In genomic region chr16:70523621-70524405, GRCh38 we compare ENCODE assay signal across 1 cellular context.
TF ChIP-seq lines count a peak whose summit lies in the region.

TSS of gene SF3B3 (plus strand) at chr16:70523816. CDS start at chr16:70526657, 2,841 bp downstream.

TF ChIP-seq in HepG2, 621 proteins besides CTCF, POLR2A, EP300 and RAD21 (continued from another document and continues in another):
- TF ChIP-seq, protein P1, sequence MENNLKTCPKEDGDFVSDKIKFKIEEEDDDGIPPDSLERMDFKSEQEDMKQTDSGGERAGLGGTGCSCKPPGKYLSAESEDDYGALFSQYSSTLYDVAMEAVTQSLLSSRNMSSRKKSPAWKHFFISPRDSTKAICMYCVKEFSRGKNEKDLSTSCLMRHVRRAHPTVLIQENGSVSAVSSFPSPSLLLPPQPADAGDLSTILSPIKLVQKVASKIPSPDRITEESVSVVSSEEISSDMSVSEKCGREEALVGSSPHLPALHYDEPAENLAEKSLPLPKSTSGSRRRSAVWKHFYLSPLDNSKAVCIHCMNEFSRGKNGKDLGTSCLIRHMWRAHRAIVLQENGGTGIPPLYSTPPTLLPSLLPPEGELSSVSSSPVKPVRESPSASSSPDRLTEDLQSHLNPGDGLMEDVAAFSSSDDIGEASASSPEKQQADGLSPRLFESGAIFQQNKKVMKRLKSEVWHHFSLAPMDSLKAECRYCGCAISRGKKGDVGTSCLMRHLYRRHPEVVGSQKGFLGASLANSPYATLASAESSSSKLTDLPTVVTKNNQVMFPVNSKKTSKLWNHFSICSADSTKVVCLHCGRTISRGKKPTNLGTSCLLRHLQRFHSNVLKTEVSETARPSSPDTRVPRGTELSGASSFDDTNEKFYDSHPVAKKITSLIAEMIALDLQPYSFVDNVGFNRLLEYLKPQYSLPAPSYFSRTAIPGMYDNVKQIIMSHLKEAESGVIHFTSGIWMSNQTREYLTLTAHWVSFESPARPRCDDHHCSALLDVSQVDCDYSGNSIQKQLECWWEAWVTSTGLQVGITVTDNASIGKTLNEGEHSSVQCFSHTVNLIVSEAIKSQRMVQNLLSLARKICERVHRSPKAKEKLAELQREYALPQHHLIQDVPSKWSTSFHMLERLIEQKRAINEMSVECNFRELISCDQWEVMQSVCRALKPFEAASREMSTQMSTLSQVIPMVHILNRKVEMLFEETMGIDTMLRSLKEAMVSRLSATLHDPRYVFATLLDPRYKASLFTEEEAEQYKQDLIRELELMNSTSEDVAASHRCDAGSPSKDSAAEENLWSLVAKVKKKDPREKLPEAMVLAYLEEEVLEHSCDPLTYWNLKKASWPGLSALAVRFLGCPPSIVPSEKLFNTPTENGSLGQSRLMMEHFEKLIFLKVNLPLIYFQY (CRISPR knock-in tag; IDR thresholded peaks at IDR 0.05; ENCODE audit: borderline replicate concordance): no peak; the same call in 1 of the 2 replicates
- TF ChIP-seq ZNF142 (CRISPR knock-in tag; IDR thresholded peaks at IDR 0.05) (0 out of 2 replicates have a peak, but pooled peaks have one; percentile 8), PHF5A (CRISPR knock-in tag; IDR thresholded peaks at IDR 0.05; ENCODE audit: low read depth, unreplicated experiment) (peak; percentile 20), SMYD3 (CRISPR knock-in tag; IDR thresholded peaks at IDR 0.05) (peak; percentile 56; the same call in 1 of the 2 replicates), HNF1A (IDR thresholded peaks at IDR 0.05; ENCODE audit: low read depth) (no peak), HNF1A (CRISPR knock-in tag; IDR thresholded peaks at IDR 0.05; ENCODE audit: borderline replicate concordance) (peak; percentile 36; the same call in 1 of the 2 replicates), ZMYM2 (CRISPR knock-in tag; IDR thresholded peaks at IDR 0.05) (0 out of 2 replicates have a peak, but pooled peaks have one; percentile 5), ZBTB3 (CRISPR knock-in tag; IDR thresholded peaks at IDR 0.05; ENCODE audit: borderline replicate concordance, low read depth) (no peak; the same call in 1 of the 2 replicates), PRDM10 (CRISPR knock-in tag; IDR thresholded peaks at IDR 0.05; ENCODE audit: low read depth) (no peak), THYN1 (CRISPR knock-in tag; IDR thresholded peaks at IDR 0.05; ENCODE audit: borderline replicate concordance, low read depth) (no peak), ZFX (CRISPR knock-in tag; IDR thresholded peaks at IDR 0.05; ENCODE audit: low read depth) (peak; percentile 99)
- TF ChIP-seq, protein P2, sequence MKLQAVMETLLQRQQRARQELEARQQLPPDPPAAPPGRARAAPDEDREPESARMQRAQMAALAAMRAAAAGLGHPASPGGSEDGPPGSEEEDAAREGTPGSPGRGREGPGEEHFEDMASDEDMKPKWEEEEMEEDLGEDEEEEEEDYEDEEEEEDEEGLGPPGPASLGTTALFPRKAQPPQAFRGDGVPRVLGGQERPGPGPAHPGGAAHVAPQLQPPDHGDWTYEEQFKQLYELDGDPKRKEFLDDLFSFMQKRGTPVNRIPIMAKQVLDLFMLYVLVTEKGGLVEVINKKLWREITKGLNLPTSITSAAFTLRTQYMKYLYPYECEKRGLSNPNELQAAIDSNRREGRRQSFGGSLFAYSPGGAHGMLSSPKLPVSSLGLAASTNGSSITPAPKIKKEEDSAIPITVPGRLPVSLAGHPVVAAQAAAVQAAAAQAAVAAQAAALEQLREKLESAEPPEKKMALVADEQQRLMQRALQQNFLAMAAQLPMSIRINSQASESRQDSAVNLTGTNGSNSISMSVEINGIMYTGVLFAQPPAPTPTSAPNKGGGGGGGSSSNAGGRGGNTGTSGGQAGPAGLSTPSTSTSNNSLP (IDR thresholded peaks at IDR 0.05; ENCODE audit: low read depth, low read length): 0 out of 2 replicates have a peak, but pooled peaks have one; percentile 13
- TF ChIP-seq, protein P3, sequence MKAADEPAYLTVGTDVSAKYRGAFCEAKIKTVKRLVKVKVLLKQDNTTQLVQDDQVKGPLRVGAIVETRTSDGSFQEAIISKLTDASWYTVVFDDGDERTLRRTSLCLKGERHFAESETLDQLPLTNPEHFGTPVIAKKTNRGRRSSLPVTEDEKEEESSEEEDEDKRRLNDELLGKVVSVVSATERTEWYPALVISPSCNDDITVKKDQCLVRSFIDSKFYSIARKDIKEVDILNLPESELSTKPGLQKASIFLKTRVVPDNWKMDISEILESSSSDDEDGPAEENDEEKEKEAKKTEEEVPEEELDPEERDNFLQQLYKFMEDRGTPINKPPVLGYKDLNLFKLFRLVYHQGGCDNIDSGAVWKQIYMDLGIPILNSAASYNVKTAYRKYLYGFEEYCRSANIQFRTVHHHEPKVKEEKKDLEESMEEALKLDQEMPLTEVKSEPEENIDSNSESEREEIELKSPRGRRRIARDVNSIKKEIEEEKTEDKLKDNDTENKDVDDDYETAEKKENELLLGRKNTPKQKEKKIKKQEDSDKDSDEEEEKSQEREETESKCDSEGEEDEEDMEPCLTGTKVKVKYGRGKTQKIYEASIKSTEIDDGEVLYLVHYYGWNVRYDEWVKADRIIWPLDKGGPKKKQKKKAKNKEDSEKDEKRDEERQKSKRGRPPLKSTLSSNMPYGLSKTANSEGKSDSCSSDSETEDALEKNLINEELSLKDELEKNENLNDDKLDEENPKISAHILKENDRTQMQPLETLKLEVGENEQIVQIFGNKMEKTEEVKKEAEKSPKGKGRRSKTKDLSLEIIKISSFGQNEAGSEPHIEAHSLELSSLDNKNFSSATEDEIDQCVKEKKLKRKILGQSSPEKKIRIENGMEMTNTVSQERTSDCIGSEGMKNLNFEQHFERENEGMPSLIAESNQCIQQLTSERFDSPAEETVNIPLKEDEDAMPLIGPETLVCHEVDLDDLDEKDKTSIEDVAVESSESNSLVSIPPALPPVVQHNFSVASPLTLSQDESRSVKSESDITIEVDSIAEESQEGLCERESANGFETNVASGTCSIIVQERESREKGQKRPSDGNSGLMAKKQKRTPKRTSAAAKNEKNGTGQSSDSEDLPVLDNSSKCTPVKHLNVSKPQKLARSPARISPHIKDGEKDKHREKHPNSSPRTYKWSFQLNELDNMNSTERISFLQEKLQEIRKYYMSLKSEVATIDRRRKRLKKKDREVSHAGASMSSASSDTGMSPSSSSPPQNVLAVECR (CRISPR knock-in tag; IDR thresholded peaks at IDR 0.05; ENCODE audit: borderline replicate concordance): peak; percentile 51; the same call in 1 of the 2 replicates
- TF ChIP-seq, protein P4, sequence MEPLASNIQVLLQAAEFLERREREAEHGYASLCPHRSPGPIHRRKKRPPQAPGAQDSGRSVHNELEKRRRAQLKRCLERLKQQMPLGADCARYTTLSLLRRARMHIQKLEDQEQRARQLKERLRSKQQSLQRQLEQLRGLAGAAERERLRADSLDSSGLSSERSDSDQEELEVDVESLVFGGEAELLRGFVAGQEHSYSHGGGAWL (CRISPR knock-in tag; IDR thresholded peaks at IDR 0.05): peak; percentile 77; the same call in 1 of the 2 replicates
- TF ChIP-seq, protein P5, sequence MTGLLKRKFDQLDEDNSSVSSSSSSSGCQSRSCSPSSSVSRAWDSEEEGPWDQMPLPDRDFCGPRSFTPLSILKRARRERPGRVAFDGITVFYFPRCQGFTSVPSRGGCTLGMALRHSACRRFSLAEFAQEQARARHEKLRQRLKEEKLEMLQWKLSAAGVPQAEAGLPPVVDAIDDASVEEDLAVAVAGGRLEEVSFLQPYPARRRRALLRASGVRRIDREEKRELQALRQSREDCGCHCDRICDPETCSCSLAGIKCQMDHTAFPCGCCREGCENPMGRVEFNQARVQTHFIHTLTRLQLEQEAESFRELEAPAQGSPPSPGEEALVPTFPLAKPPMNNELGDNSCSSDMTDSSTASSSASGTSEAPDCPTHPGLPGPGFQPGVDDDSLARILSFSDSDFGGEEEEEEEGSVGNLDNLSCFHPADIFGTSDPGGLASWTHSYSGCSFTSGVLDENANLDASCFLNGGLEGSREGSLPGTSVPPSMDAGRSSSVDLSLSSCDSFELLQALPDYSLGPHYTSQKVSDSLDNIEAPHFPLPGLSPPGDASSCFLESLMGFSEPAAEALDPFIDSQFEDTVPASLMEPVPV (CRISPR knock-in tag; IDR thresholded peaks at IDR 0.05): peak; percentile 63
